In genomic region chr20:49644980-49645565, GRCh38 we compare ENCODE assay signal across 33 cellular contexts.
"Had no signal": no experiment of that assay in that cellular context is flagged by ENCODE, and none has a peak within 500 bp of the region (broad histone marks: within the 10 kb centered on the region; RNA-seq: fewer than 3 reads in every experiment).

No MANE protein-coding gene starts in this region.

- H3K9me3 ChIP-seq: Peyer's patch, SJSA1, SK-N-SH had no signal

- H3K27ac ChIP-seq: Peyer's patch, SJSA1 had no signal

- H3K4me1 ChIP-seq: SJSA1 had no signal

- DNase-seq: activated B cell treated with CpG ODN at 0.5 μM for 24 hours; activated CD4-positive, alpha-beta memory T cell treated with anti-CD3 and anti-CD28 coated beads, Interleukin-2, amount 10 ng/mL, durations not matched to agents 7 days and 5 days; activated CD4-positive, alpha-beta T cell treated with anti-CD3 and anti-CD28 coated beads for 48 hours; activated CD4-positive, CD25-positive, alpha-beta regulatory T cell treated with anti-CD3 and anti-CD28 coated beads, Interleukin-2, amount 50 U/mL, for 72 hours; activated CD8-positive, alpha-beta memory T cell treated with anti-CD3 and anti-CD28 coated beads for 24 hours; activated CD8-positive, alpha-beta memory T cell treated with anti-CD3 and anti-CD28 coated beads, Interleukin-2, amount 10 ng/mL, durations not matched to agents 7 days and 5 days; activated gamma-delta T cell; activated naive CD4-positive, alpha-beta T cell treated with Interleukin-2 at 50 U/mL for 16 hours; activated naive CD8-positive, alpha-beta T cell treated with anti-CD3 and anti-CD28 coated beads, Interleukin-2, amount 10 ng/mL, durations not matched to agents 7 days and 5 days; activated T-cell treated with anti-CD3 and anti-CD28 coated beads, Interleukin-2, amount 50 U/mL, for 24 hours; caudate nucleus; NCI-H1092 treated with DMSO at 0.1 percent for 48 hours; NCI-H1417; NCI-H146; NCI-H187; NCI-H2029 treated with DMSO at 0.1 percent for 48 hours; NCI-H2171 treated with DMSO at 0.1 percent for 48 hours; NCI-H2227 treated with DMSO at 0.1 percent for 48 hours; NCI-H446; NCI-H524; NCI-H69; Peyer's patch; RPMI8226; SHP77 treated with DMSO at 0.1 percent for 48 hours; SK-N-SH had no signal

- H3K9ac ChIP-seq: SK-N-SH had no signal

- H3K27me3 Mint-ChIP-seq: activated B cell treated with CpG ODN at 0.5 μM for 24 hours; activated CD4-positive, alpha-beta memory T cell treated with anti-CD3 and anti-CD28 coated beads, Interleukin-2, amount 10 ng/mL, durations not matched to agents 7 days and 5 days; activated CD8-positive, alpha-beta memory T cell treated with anti-CD3 and anti-CD28 coated beads, Interleukin-2, amount 10 ng/mL, durations not matched to agents 7 days and 5 days; activated naive CD4-positive, alpha-beta T cell treated with anti-CD3 and anti-CD28 coated beads, Interleukin-2, amount 50 U/mL, for 24 hours; activated naive CD8-positive, alpha-beta T cell treated with anti-CD3 and anti-CD28 coated beads, Interleukin-2, amount 10 ng/mL, durations not matched to agents 7 days and 5 days; activated T-cell treated with anti-CD3 and anti-CD28 coated beads, Interleukin-2, amount 50 U/mL, for 24 hours; brain had no signal

- H3K9me3 Mint-ChIP-seq: activated B cell treated with CpG ODN at 0.5 μM for 24 hours; activated CD4-positive, alpha-beta memory T cell treated with anti-CD3 and anti-CD28 coated beads, Interleukin-2, amount 10 ng/mL, durations not matched to agents 7 days and 5 days; activated naive CD4-positive, alpha-beta T cell treated with anti-CD3 and anti-CD28 coated beads, Interleukin-2, amount 50 U/mL, for 24 hours; activated naive CD8-positive, alpha-beta T cell treated with anti-CD3 and anti-CD28 coated beads, Interleukin-2, amount 10 ng/mL, durations not matched to agents 7 days and 5 days; activated T-cell treated with anti-CD3 and anti-CD28 coated beads, Interleukin-2, amount 50 U/mL, for 24 hours; activated T-helper 2 cell treated with anti-CD3 and anti-CD28 coated beads, Interferon-gamma antibody, Interleukin-2, Interleukin-4, amounts not matched to agents 10 μg/mL and 5 μg/mL and 100 μg/mL, durations not matched to agents 14 hours and 24 hours and 36 hours; brain; T-helper 1 cell treated with Interleukin-12 subunit alpha and Interleukin-12 subunit beta and Interleukin-4 antibody, amounts not matched to agents 30 μg/mL and 1 μg/mL, for 36 hours; T-helper 2 cell treated with Interferon-gamma antibody and Interleukin-4, amounts not matched to agents 5 μg/mL and 100 μg/mL, for 36 hours had no signal

- ATAC-seq: activated CD8-positive, alpha-beta memory T cell treated with anti-CD3 and anti-CD28 coated beads, Interleukin-2, amount 10 ng/mL, durations not matched to agents 7 days and 5 days; K562 had no signal

- H3K4me3 Mint-ChIP-seq: activated B cell treated with CpG ODN at 0.5 μM for 24 hours; activated CD4-positive, alpha-beta memory T cell treated with anti-CD3 and anti-CD28 coated beads, Interleukin-2, amount 10 ng/mL, durations not matched to agents 7 days and 5 days; activated CD8-positive, alpha-beta memory T cell treated with anti-CD3 and anti-CD28 coated beads, Interleukin-2, amount 10 ng/mL, durations not matched to agents 7 days and 5 days; activated naive CD4-positive, alpha-beta T cell treated with anti-CD3 and anti-CD28 coated beads, Interleukin-2, amount 50 U/mL, for 24 hours; activated naive CD8-positive, alpha-beta T cell treated with anti-CD3 and anti-CD28 coated beads, Interleukin-2, amount 10 ng/mL, durations not matched to agents 7 days and 5 days; activated T-cell treated with anti-CD3 and anti-CD28 coated beads, Interleukin-2, amount 50 U/mL, for 24 hours; brain; T-helper 1 cell treated with Interleukin-12 subunit alpha and Interleukin-12 subunit beta and Interleukin-4 antibody, amounts not matched to agents 30 μg/mL and 1 μg/mL, for 36 hours; T-helper 2 cell treated with Interferon-gamma antibody and Interleukin-4, amounts not matched to agents 5 μg/mL and 100 μg/mL, for 36 hours had no signal

- H3K4me3 ChIP-seq: K562, Peyer's patch, SJSA1 had no signal

- H3K27me3 ChIP-seq: Peyer's patch, SJSA1 had no signal

- H3K27ac Mint-ChIP-seq: activated B cell treated with CpG ODN at 0.5 μM for 24 hours; activated CD4-positive, alpha-beta memory T cell treated with anti-CD3 and anti-CD28 coated beads, Interleukin-2, amount 10 ng/mL, durations not matched to agents 7 days and 5 days; activated CD8-positive, alpha-beta memory T cell treated with anti-CD3 and anti-CD28 coated beads, Interleukin-2, amount 10 ng/mL, durations not matched to agents 7 days and 5 days; activated naive CD4-positive, alpha-beta T cell treated with anti-CD3 and anti-CD28 coated beads, Interleukin-2, amount 50 U/mL, for 24 hours; activated naive CD8-positive, alpha-beta T cell treated with anti-CD3 and anti-CD28 coated beads, Interleukin-2, amount 10 ng/mL, durations not matched to agents 7 days and 5 days; activated T-cell treated with anti-CD3 and anti-CD28 coated beads, Interleukin-2, amount 50 U/mL, for 24 hours; activated T-helper 2 cell treated with anti-CD3 and anti-CD28 coated beads, Interferon-gamma antibody, Interleukin-2, Interleukin-4, amounts not matched to agents 10 μg/mL and 5 μg/mL and 100 μg/mL, durations not matched to agents 14 hours and 24 hours and 36 hours; T-helper 1 cell treated with Interleukin-12 subunit alpha and Interleukin-12 subunit beta and Interleukin-4 antibody, amounts not matched to agents 30 μg/mL and 1 μg/mL, for 36 hours; T-helper 2 cell treated with Interferon-gamma antibody and Interleukin-4, amounts not matched to agents 5 μg/mL and 100 μg/mL, for 36 hours had no signal

- FAIRE-seq: bronchial epithelial cell, K562 had no signal

- H3K4me2 ChIP-seq: SK-N-SH had no signal

- H3K4me1 Mint-ChIP-seq: activated B cell treated with CpG ODN at 0.5 μM for 24 hours; activated naive CD4-positive, alpha-beta T cell treated with anti-CD3 and anti-CD28 coated beads, Interleukin-2, amount 50 U/mL, for 24 hours had no signal
